In the genomic region with DNA sequence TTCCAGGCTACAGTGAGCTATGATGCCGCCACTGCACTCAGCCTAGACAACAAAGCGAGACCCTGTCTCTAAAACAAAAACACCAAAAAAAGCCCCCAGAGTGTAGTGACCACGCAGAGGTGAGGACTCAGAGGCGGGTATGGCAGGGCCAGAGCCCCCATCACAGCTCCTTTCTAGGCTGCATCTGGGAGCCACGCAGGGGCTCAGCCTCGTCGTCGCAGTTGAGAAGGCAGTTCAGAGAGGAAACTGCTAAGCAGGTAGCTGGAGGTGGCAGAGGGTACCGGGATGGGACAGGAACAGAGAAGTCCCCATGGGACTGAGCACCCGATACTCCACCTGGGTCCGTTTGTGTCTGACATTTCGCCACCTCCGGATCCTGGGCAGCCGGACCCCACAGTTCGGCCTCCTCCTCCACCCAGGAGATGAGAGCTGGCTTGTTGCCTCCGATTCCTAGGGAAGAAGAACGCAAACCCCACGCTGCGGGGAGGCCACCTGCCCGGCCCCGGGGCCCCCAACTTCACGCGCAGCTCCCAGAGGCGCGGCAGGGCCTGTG, we compare ENCODE assay signal across 8 cellular contexts. TPM values are rescaled to one million over a fixed set of nuclear protein-coding genes. Genes with fewer than 3 reads are reported as not detected.
A peak's percentile ranks its signal among the peaks of the same experiment; 100 is the strongest.
DNase-seq lines count a peak whose midpoint lies in the region; ATAC-seq, FAIRE-seq and TF ChIP-seq lines count a peak whose summit lies in the region.

No MANE protein-coding gene starts in this region.

- TF ChIP-seq RAD21 in A549 (conservative IDR thresholded peaks at IDR 0.05 in 1 of 2, IDR thresholded peaks at IDR 0.05 in 1 of 2) (no peak), liver (IDR thresholded peaks at IDR 0.05) (no peak)

- H3K9ac ChIP-seq in liver (ENCODE audit: low read depth in 1 of 2, low read length in 2 of 2): peak overlapping the region; percentile 44 to 52

- peaks cover 46% of the 10 kb centered on the region for H3K4me1 Mint-ChIP-seq in brain

- TF ChIP-seq CTCF in A549 (IDR thresholded peaks at IDR 0.05) (no peak), brain (conservative IDR thresholded peaks at IDR 0.05) (peak in 1 of 2 experiments; percentile 31), liver (IDR thresholded peaks at IDR 0.05; ENCODE audit: low read depth, low read length, missing input control) (no peak), tibial nerve (IDR thresholded peaks at IDR 0.05) (peak in 2 of 5 experiments; percentile 2 to 6)

- TF ChIP-seq POLR2A in A549 (IDR thresholded peaks at IDR 0.05; ENCODE audit: low read length) (no peak), tibial nerve (IDR thresholded peaks at IDR 0.05) (no peak)

- H3K27me3 ChIP-seq in liver (ENCODE audit: control insufficient read depth in 4 of 4, insufficient read depth in 4 of 4, low read length in 3 of 4) (no peaks in the 10 kb centered on the region), tibial nerve (no peaks in the 10 kb centered on the region)

- H3K27ac Mint-ChIP-seq in brain: peak overlapping the region; percentile 80 to 95 (median 95)

- TF ChIP-seq EP300 in A549 (IDR thresholded peaks at IDR 0.05) (no peak), tibial nerve (IDR thresholded peaks at IDR 0.05) (no peak)

- H3K9me3 Mint-ChIP-seq in brain: peaks cover 0 to 2% (median 0%) of the 10 kb centered on the region in 5 experiments

- CTCF ChIA-PET in A549 (lab: Yijun Ruan, JAX): interaction anchor here (0.6 to 2.8 kb wide), 17 partner anchors 8 to 127 kb away, joined by 3 to 10 read pairs (median 5); a partner anchor contains a TSS

- WGBS in A549 (ENCODE audit: missing lambda C conversion rate): 32% methylated on average over 10 of the region's 25 CpGs
- 8% methylated on average over 25 of the region's 25 CpGs for WGBS in liver
- WGBS in tibial nerve, 2 donors: 9 to 14% methylated on average over 12 to 18 of the region's 25 CpGs

- DNase-seq in A549 (ENCODE audit: low read depth in 1 of 2, low spot score in 1 of 2) (no peak), tibial nerve (ENCODE audit: low spot score in 2 of 2) (no peak), frontal cortex (ENCODE audit: low spot score in 2 of 2) (no peak), DMS153 treated with DMSO at 0.1 percent for 48 hours (lab: John Stamatoyannopoulos, UW; ENCODE audit: unreplicated experiment) (no peak)

- no peaks in the 10 kb centered on the region for H3K27me3 Mint-ChIP-seq in brain

- H3K4me2 ChIP-seq in A549: peak overlapping the region; percentile 89

- peak overlapping the region; percentile 82 for H3K4me3 ChIP-seq in A549
- H3K4me3 ChIP-seq in liver (ENCODE audit: low read depth in 1 of 3, low read length in 3 of 3): peak overlapping the region; percentile 68 to 83 (median 68)
- peak overlapping the region; percentile 70 to 90 (median 82) for H3K4me3 ChIP-seq in tibial nerve

- no peaks in the 10 kb centered on the region for H3K9me3 ChIP-seq in A549
- H3K9me3 ChIP-seq in KOPT-K1 (ENCODE audit: insufficient read depth, low read length, poor library complexity, severe bottlenecking): no peaks in the 10 kb centered on the region
- H3K9me3 ChIP-seq in liver (ENCODE audit: control insufficient read depth in 4 of 4, low read length in 3 of 4): no peaks in the 10 kb centered on the region
- no peaks in the 10 kb centered on the region for H3K9me3 ChIP-seq in tibial nerve

- FAIRE-seq in A549 (lab: Jason Lieb, UNC) (no peak), frontal cortex (lab: Jason Lieb, UNC) (no peak)

- H3K36me3 ChIP-seq in KOPT-K1 (ENCODE audit: insufficient read depth, low read length) (peaks cover 38% of the 10 kb centered on the region), liver (ENCODE audit: control insufficient read depth in 4 of 4, insufficient read depth in 3 of 4, low read depth in 1 of 4, low read length in 3 of 4) (peaks cover 6 to 11% (median 8%) of the 10 kb centered on the region in 4 donors), tibial nerve (peaks cover 0 to 36% (median 6%) of the 10 kb centered on the region in 3 donors)

- peak overlapping the region; percentile 87 to 92 (median 88) for H3K4me3 Mint-ChIP-seq in brain

- ATAC-seq in A549 (peak; percentile 14 to 15; a peak in 5 of 6 replicates), GM19035 (IDR thresholded peaks at IDR 0.05; ENCODE audit: unreplicated experiment) (peak; percentile 9)

- peaks cover 28% of the 10 kb centered on the region for H3K36me3 Mint-ChIP-seq in brain

- H3K27ac ChIP-seq in A549 (peak overlapping the region; percentile 93 to 98), KOPT-K1 (ENCODE audit: low read depth, low read length, poor library complexity, severe bottlenecking) (peak overlapping the region; percentile 95), liver (ENCODE audit: low read depth in 1 of 2, low read length in 2 of 2) (peak overlapping the region; percentile 91 to 94), tibial nerve (peak overlapping the region; percentile 75 to 98 (median 95))

- POLR2A ChIA-PET in A549 (lab: Yijun Ruan, JAX): interaction anchor here (0.6 to 2.8 kb wide), 8 partner anchors 8 to 98 kb away, joined by 3 to 44 read pairs (median 10); a partner anchor contains a TSS

- H3K4me1 ChIP-seq in A549: peaks cover 4% of the 10 kb centered on the region; the same call in 1 of the 3 replicates
- H3K4me1 ChIP-seq in liver (ENCODE audit: control insufficient read depth in 4 of 4, insufficient read depth in 4 of 4, low read length in 3 of 4): peaks cover 2 to 21% (median 11%) of the 10 kb centered on the region in 4 donors
- H3K4me1 ChIP-seq in tibial nerve: peaks cover 0 to 41% (median 9%) of the 10 kb centered on the region in 4 donors

TF ChIP-seq in liver, 16 proteins besides CTCF, POLR2A, EP300 and RAD21 (continues in another document):
- TF ChIP-seq EGR1 (IDR thresholded peaks at IDR 0.05; ENCODE audit: low read depth in 2 of 2): no peak
- TF ChIP-seq SP1 (IDR thresholded peaks at IDR 0.05): no peak
- no peak for TF ChIP-seq HNF4G (IDR thresholded peaks at IDR 0.05)
- TF ChIP-seq, protein P1, sequence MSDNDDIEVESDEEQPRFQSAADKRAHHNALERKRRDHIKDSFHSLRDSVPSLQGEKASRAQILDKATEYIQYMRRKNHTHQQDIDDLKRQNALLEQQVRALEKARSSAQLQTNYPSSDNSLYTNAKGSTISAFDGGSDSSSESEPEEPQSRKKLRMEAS (IDR thresholded peaks at IDR 0.05): no peak

RNA-seq across cellular contexts. Expression of a gene that starts 0.7 kb away (rescaled TPM):
- polyA plus RNA-seq in A549 (2011; rRNA removed): 2.9 and 3.0 TPM in 2 replicates
- polyA plus RNA-seq in A549 (2012; cell fraction: cytosol; rRNA removed): 3.6 and 4.5 TPM in 2 replicates
- polyA plus RNA-seq in A549 (2012; cell fraction: nucleus; rRNA removed): 5.7 and 6.5 TPM in 2 replicates
- 3.5 to 4.0 TPM (median 4.0 TPM) in 3 replicates for polyA plus RNA-seq in A549 (2017; fragmentation: RNase III; extraction: RNeasy Plus Mini Kit Qiagen cat#74134 plus additional on column Dnase treatment)
- polyA minus RNA-seq in A549 (2011; rRNA and poly(A)+ RNA removed): 2.0 and 3.1 TPM in 2 replicates
- 10.6 TPM for polyA plus RNA-seq in brain (ENCODE audit: insufficient read depth, low read depth, low replicate concordance)
- 1 to 10 TPM; 5.0 to 6.8 TPM for total RNA-seq in liver
- 1 to 10 TPM; 1.6 to 3.4 TPM for polyA plus RNA-seq in liver
- total RNA-seq in tibial nerve: 10 to 100 TPM; 12.5 to 16.7 (median 15.3) TPM
- total RNA-seq in frontal cortex: 6.1 TPM

RNA-seq across cellular contexts. Expression of a gene that starts 14.0 kb away (rescaled TPM):
- polyA plus RNA-seq in A549 (2011; rRNA removed) (4.8 and 6.7 TPM in 2 replicates), A549 (2017; fragmentation: RNase III; extraction: RNeasy Plus Mini Kit Qiagen cat#74134 plus additional on column Dnase treatment) (4.6 to 5.4 TPM (median 4.8 TPM) in 3 replicates), brain (ENCODE audit: insufficient read depth, low read depth, low replicate concordance) (25.1 TPM), liver (1 to 10 TPM; 5.8 to 8.9 TPM)
- polyA plus RNA-seq in A549 (2012; cell fraction: cytosol; rRNA removed): 5.1 and 5.6 TPM in 2 replicates
- 3.5 and 4.5 TPM in 2 replicates for polyA plus RNA-seq in A549 (2012; cell fraction: nucleus; rRNA removed)
- polyA minus RNA-seq in A549 (2011; rRNA and poly(A)+ RNA removed): 1.6 and 2.4 TPM in 2 replicates
- total RNA-seq in liver (1 to 10 TPM; 3.4 to 3.7 TPM), tibial nerve (10 to 100 TPM; 15.7 to 28.6 (median 22.9) TPM), frontal cortex (7.3 TPM)

RNA-seq across cellular contexts. Expression of a gene that starts 22.8 kb away (rescaled TPM):
- polyA plus RNA-seq in A549 (2011; rRNA removed) (4.8 and 5.2 TPM in 2 replicates), A549 (2017; fragmentation: RNase III; extraction: RNeasy Plus Mini Kit Qiagen cat#74134 plus additional on column Dnase treatment) (3.6 to 5.0 TPM (median 4.6 TPM) in 3 replicates), brain (ENCODE audit: insufficient read depth, low read depth, low replicate concordance) (17.6 TPM), liver (1 to 10 TPM; 3.8 to 6.2 TPM)
- 2.6 and 4.2 TPM in 2 replicates for polyA plus RNA-seq in A549 (2012; cell fraction: cytosol; rRNA removed)
- polyA plus RNA-seq in A549 (2012; cell fraction: nucleus; rRNA removed): 3.0 and 3.8 TPM in 2 replicates
- polyA minus RNA-seq in A549 (2011; rRNA and poly(A)+ RNA removed): 4.3 and 4.9 TPM in 2 replicates
- total RNA-seq in liver (10 to 100 TPM in 1 of 2 donors, 1 to 10 TPM in 1; 6.9 to 10.5 TPM), tibial nerve (10 to 100 TPM; 17.4 to 22.2 (median 19.6) TPM), frontal cortex (15.1 TPM)

RNA-seq across cellular contexts. Expression of a gene that starts 28.0 kb away (rescaled TPM):
- polyA plus RNA-seq in A549 (2011; rRNA removed): not detected in 2 replicates
- not detected in 2 replicates for polyA plus RNA-seq in A549 (2012; cell fraction: cytosol; rRNA removed)
- polyA plus RNA-seq in A549 (2012; cell fraction: nucleus; rRNA removed): not detected in 2 replicates
- not detected in 3 replicates for polyA plus RNA-seq in A549 (2017; fragmentation: RNase III; extraction: RNeasy Plus Mini Kit Qiagen cat#74134 plus additional on column Dnase treatment)
- not detected in 2 replicates for polyA minus RNA-seq in A549 (2011; rRNA and poly(A)+ RNA removed)
- polyA plus RNA-seq in brain (ENCODE audit: insufficient read depth, low read depth, low replicate concordance): 13.3 TPM
- total RNA-seq in liver: 1 to 10 TPM; 4.5 to 5.9 TPM
- 1 to 10 TPM; 1.8 to 2.0 TPM for polyA plus RNA-seq in liver
- 10 to 100 TPM; 12.0 to 17.1 (median 14.9) TPM for total RNA-seq in tibial nerve
- 18.3 TPM for total RNA-seq in frontal cortex

RNA-seq across cellular contexts. Expression of a gene that starts 31.1 kb away (rescaled TPM):
- polyA plus RNA-seq in A549 (2011; rRNA removed): 17.0 and 21.3 TPM in 2 replicates
- 24.5 and 43.7 TPM in 2 replicates for polyA plus RNA-seq in A549 (2012; cell fraction: cytosol; rRNA removed)
- polyA plus RNA-seq in A549 (2012; cell fraction: nucleus; rRNA removed): 54.9 and 62.7 TPM in 2 replicates
- polyA plus RNA-seq in A549 (2017; fragmentation: RNase III; extraction: RNeasy Plus Mini Kit Qiagen cat#74134 plus additional on column Dnase treatment): 27.3 to 33.6 TPM (median 31.3 TPM) in 3 replicates
- polyA minus RNA-seq in A549 (2011; rRNA and poly(A)+ RNA removed): 11.0 and 11.3 TPM in 2 replicates
- 64.6 TPM for polyA plus RNA-seq in brain (ENCODE audit: insufficient read depth, low read depth, low replicate concordance)
- 10 to 100 TPM in 1 of 2 donors, 1 to 10 TPM in 1; 8.9 to 12.8 TPM for total RNA-seq in liver
- 10 to 100 TPM in 1 of 2 donors, 1 to 10 TPM in 1; 2.2 to 16.9 TPM for polyA plus RNA-seq in liver
- 10 to 100 TPM; 22.8 to 40.2 (median 31.8) TPM for total RNA-seq in tibial nerve
- 25.7 TPM for total RNA-seq in frontal cortex
